In genomic region chr1:211135342-211135950, GRCh38 we compare ENCODE assay signal across 9 cellular contexts. TPM values are rescaled to one million over a fixed set of nuclear protein-coding genes. Genes with fewer than 3 reads are reported as not detected.
DNase-seq lines count a peak whose midpoint lies in the region; ATAC-seq and TF ChIP-seq lines count a peak whose summit lies in the region.
"Had no signal": no experiment of that assay in that cellular context is flagged by ENCODE, and none has a peak within 500 bp of the region (broad histone marks: within the 10 kb centered on the region; RNA-seq: fewer than 3 reads in every experiment).

No MANE protein-coding gene starts in this region.

- no peak overlapping the region for H3K27ac ChIP-seq in C4-2B
- H3K27ac ChIP-seq: thoracic aorta had no signal

- H3K36me3 Mint-ChIP-seq in type B pancreatic cell = no peaks in the 10 kb centered on the region

- DNase-seq in NCI-H226 (peak; percentile 2), astrocyte of the spinal cord (ENCODE audit: low read depth, low spot score) (peak; percentile 75), inferior parietal cortex (ENCODE audit: extremely low spot score) (peak; percentile 83), type B pancreatic cell (ENCODE audit: extremely low spot score, unreplicated experiment) (no peak)
- no peak for DNase-seq in stimulated activated CD4-positive, alpha-beta T cell treated with anti-CD3 and anti-CD28 coated beads, Interleukin-2, amount 100 ng/mL, for 24 hours

- in situ Hi-C loops in astrocyte of the spinal cord (cut with HindIII; ENCODE audit: low sequenced_read_pairs) = no loop called here

- ATAC-seq in GM19351 (IDR thresholded peaks at IDR 0.05; ENCODE audit: unreplicated experiment) = peak; percentile 33
- no peak for ATAC-seq in HG03342 (IDR thresholded peaks at IDR 0.05; ENCODE audit: unreplicated experiment)

- no peaks in the 10 kb centered on the region for H3K4me1 Mint-ChIP-seq in type B pancreatic cell (ENCODE audit: unreplicated experiment)

- H3K27me3 Mint-ChIP-seq in type B pancreatic cell = peaks cover 74% of the 10 kb centered on the region

- peaks cover 6% of the 10 kb centered on the region for H3K9me3 Mint-ChIP-seq in type B pancreatic cell

- peak overlapping the region; percentile 31 for H3K4me3 Mint-ChIP-seq in type B pancreatic cell

- H3K27ac Mint-ChIP-seq in type B pancreatic cell = no peak overlapping the region

- no peak overlapping the region for H3K4me3 ChIP-seq in astrocyte of the spinal cord (ENCODE audit: low read depth, low read length)
- H3K4me3 ChIP-seq: thoracic aorta had no signal

- TF ChIP-seq CTCF in C4-2B (conservative IDR thresholded peaks at IDR 0.05) = peak; percentile 87
- peak; percentile 76 for TF ChIP-seq CTCF in astrocyte of the spinal cord (IDR thresholded peaks at IDR 0.05; ENCODE audit: low read depth, low read length)
- TF ChIP-seq CTCF in type B pancreatic cell (conservative IDR thresholded peaks at IDR 0.05) = peak; percentile 75

RNA-seq across cellular contexts. Expression of gene KCNH1, which starts 1.5 kb away (rescaled TPM):
- total RNA-seq in type B pancreatic cell (ENCODE audit: low replicate concordance) = 0.33 and 2.4 TPM in 2 replicates

Comparison
In these comparisons a context has a peak if more than half of its experiments do, and no peak if none do; other contexts are left out.
1. DNase-seq: peak in NCI-H226 (single experiment), astrocyte of the spinal cord (single experiment) and inferior parietal cortex (single experiment); none in type B pancreatic cell (single experiment) and stimulated activated CD4-positive, alpha-beta T cell treated with anti-CD3 and anti-CD28 coated beads, Interleukin-2, amount 100 ng/mL, for 24 hours (0 of 2).
2. Peak in every context shown above with its lines, with median percentiles within 50 percentile points of each other: CTCF ChIP-seq.